In the genomic region with DNA sequence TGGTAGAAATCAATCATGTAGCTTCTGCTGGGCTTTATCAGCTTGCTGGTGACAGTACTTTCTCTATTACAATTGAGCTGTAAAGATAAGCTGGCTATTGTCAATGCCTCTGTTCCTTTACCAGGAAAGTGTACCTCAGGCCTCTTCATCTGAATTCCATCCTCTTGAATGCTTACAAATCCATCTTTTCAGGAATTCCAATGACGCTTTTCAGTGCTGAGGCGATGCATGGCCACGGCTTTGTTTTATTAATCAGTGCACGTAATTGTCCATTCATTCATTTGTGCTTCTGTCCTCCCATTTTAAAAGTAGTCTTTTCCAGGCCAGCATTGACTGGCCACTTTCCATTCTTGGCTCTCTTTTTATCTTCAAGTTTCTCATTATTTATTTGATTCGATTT, we compare ENCODE assay signal across 15 cellular contexts.
DNase-seq lines count a peak whose midpoint lies in the region; ATAC-seq and TF ChIP-seq lines count a peak whose summit lies in the region.
"Had no signal": no experiment of that assay in that cellular context is flagged by ENCODE, and none has a peak within 500 bp of the region (broad histone marks: within the 10 kb centered on the region; RNA-seq: fewer than 3 reads in every experiment).

No MANE protein-coding gene starts in this region.

- H3K4me3 ChIP-seq in GM23338 = no peak overlapping the region
- H3K4me3 ChIP-seq in PC-3 (ENCODE audit: low read length) = no peak overlapping the region
- H3K4me3 ChIP-seq in fibroblast of lung (replicated peaks in 1 of 4; ENCODE audit: control extremely low read depth in 1 of 4, insufficient read depth in 1 of 4, low read depth in 3 of 4, low read length in 4 of 4) = no peak overlapping the region
- no peak overlapping the region for H3K4me3 ChIP-seq in trophoblast cell (ENCODE audit: low read depth, low read length)
- H3K4me3 ChIP-seq in MM.1S (ENCODE audit: low read length) = no peak overlapping the region
- H3K4me3 ChIP-seq in vagina = no peak overlapping the region

- DNase-seq in GM23338 (ENCODE audit: low spot score) (peak; percentile 25), PC-3 (no peak), fibroblast of lung (ENCODE audit: low read depth in 2 of 2) (peak in 1 of 2 donors; percentile 84), trophoblast cell (peak; percentile 14 to 60), MM.1S (no peak), vagina (ENCODE audit: extremely low spot score in 2 of 2) (no peak), MV-4-11 (lab: John Stamatoyannopoulos, UW) (no peak), retina (no peak)
- DNase-seq: CD4-positive, CD25-positive, alpha-beta regulatory T cell; H7; NCI-H1417 treated with DMSO at 0.1 percent for 48 hours; NCI-H2081; NCI-H2227 treated with DMSO at 0.1 percent for 48 hours; NCI-H524; SIG-M5 had no signal

- H3K4ac ChIP-seq in trophoblast cell (ENCODE audit: low read depth, low read length) = no peak overlapping the region

- H3K9me3 ChIP-seq in PC-3 (ENCODE audit: low read length) (no peaks in the 10 kb centered on the region), fibroblast of lung (ENCODE audit: control insufficient read depth, insufficient read depth, low read depth, low read length) (no peaks in the 10 kb centered on the region), trophoblast cell (ENCODE audit: insufficient read depth, low read depth, low read length) (no peaks in the 10 kb centered on the region), MM.1S (replicated peaks; ENCODE audit: insufficient read depth, low read length) (no peaks in the 10 kb centered on the region), vagina (no peaks in the 10 kb centered on the region)

- H3K4me2 ChIP-seq in GM23338 = no peak overlapping the region
- peak overlapping the region; percentile 49 for H3K4me2 ChIP-seq in PC-3 (ENCODE audit: low read length)
- H3K4me2 ChIP-seq in fibroblast of lung (ENCODE audit: extremely low read depth, insufficient read depth, low read length) = peak overlapping the region; percentile 68
- H3K4me2 ChIP-seq in trophoblast cell (ENCODE audit: low read length) = no peak overlapping the region
- H3K4me2 ChIP-seq in MM.1S (ENCODE audit: low read depth, low read length) = no peak overlapping the region

- no peak overlapping the region for H2AK5ac ChIP-seq in trophoblast cell (ENCODE audit: low read length)

- H4K91ac ChIP-seq in trophoblast cell (ENCODE audit: low read depth, low read length) = no peak overlapping the region

- H3K18ac ChIP-seq in trophoblast cell (ENCODE audit: low read length) = no peak overlapping the region

- no peak for TF ChIP-seq POLR2A in vagina (IDR thresholded peaks at IDR 0.05)

- peaks cover 5% of the 10 kb centered on the region; the same call in 2 of the 3 replicates for H3K4me1 Mint-ChIP-seq in GM23338
- H3K4me1 Mint-ChIP-seq: CD4-positive, CD25-positive, alpha-beta regulatory T cell had no signal

- H2AFZ ChIP-seq in GM23338 (no peak overlapping the region), PC-3 (ENCODE audit: low read length) (no peak overlapping the region), fibroblast of lung (ENCODE audit: low read length) (no peak overlapping the region), trophoblast cell (ENCODE audit: insufficient read depth, low read length, poor library complexity) (no peak overlapping the region), MM.1S (ENCODE audit: low read length) (no peak overlapping the region)

- H3K4me3 Mint-ChIP-seq in GM23338 = no peak overlapping the region
- H3K4me3 Mint-ChIP-seq: CD4-positive, CD25-positive, alpha-beta regulatory T cell had no signal

- CTCF ChIA-PET in PC-3 (lab: Charles Lee) = no interaction called here

- H3K9me3 Mint-ChIP-seq in GM23338 = no peaks in the 10 kb centered on the region

- H3K23ac ChIP-seq in trophoblast cell (ENCODE audit: low read length) = no peak overlapping the region

- H2BK12ac ChIP-seq in trophoblast cell (ENCODE audit: low read length) = no peak overlapping the region

- H3K79me1 ChIP-seq in trophoblast cell (ENCODE audit: low read length) = no peaks in the 10 kb centered on the region

- no TSS peak for BruUV-seq in PC-3 (replicated peaks; lab: Mats Ljungman, UMichigan)

- no peaks in the 10 kb centered on the region for H3K9me2 ChIP-seq in GM23338 (ENCODE audit: insufficient read depth)
- no peaks in the 10 kb centered on the region for H3K9me2 ChIP-seq in PC-3 (replicated peaks; ENCODE audit: low read length)
- H3K9me2 ChIP-seq in MM.1S (replicated peaks; ENCODE audit: insufficient read depth, low read length) = no peaks in the 10 kb centered on the region

- H3K79me2 ChIP-seq in GM23338 (replicated peaks; ENCODE audit: insufficient read depth) (no peaks in the 10 kb centered on the region), PC-3 (ENCODE audit: low read length) (no peaks in the 10 kb centered on the region), fibroblast of lung (ENCODE audit: control insufficient read depth, insufficient read depth, low read length) (no peaks in the 10 kb centered on the region), trophoblast cell (ENCODE audit: control insufficient read depth, insufficient read depth, low read length, poor library complexity) (no peaks in the 10 kb centered on the region), MM.1S (ENCODE audit: low read length) (no peaks in the 10 kb centered on the region)

- POLR2A ChIA-PET in PC-3 (lab: Charles Lee; ENCODE audit: unreplicated experiment) = no interaction called here

- H3K9ac ChIP-seq in PC-3 (ENCODE audit: low read length) = no peak overlapping the region
- H3K9ac ChIP-seq in fibroblast of lung (ENCODE audit: insufficient read depth, low read length) = no peak overlapping the region
- H3K9ac ChIP-seq in trophoblast cell (ENCODE audit: low read length) = no peak overlapping the region
- no peak overlapping the region for H3K9ac ChIP-seq in MM.1S (ENCODE audit: low read length)

- H3K36me3 ChIP-seq in GM23338 (ENCODE audit: insufficient read depth) (no peaks in the 10 kb centered on the region), PC-3 (ENCODE audit: low read depth, low read length) (no peaks in the 10 kb centered on the region), fibroblast of lung (ENCODE audit: control insufficient read depth, insufficient read depth, low read length) (no peaks in the 10 kb centered on the region), trophoblast cell (ENCODE audit: control insufficient read depth in 1 of 2, insufficient read depth in 2 of 2, low read length in 2 of 2) (no peaks in the 10 kb centered on the region), MM.1S (replicated peaks; ENCODE audit: insufficient read depth, low read length) (no peaks in the 10 kb centered on the region), vagina (no peaks in the 10 kb centered on the region)

- WGBS in trophoblast cell (ENCODE audit: extremely low coverage, insufficient coverage, insufficient read length) = no CpG with 5 or more reads among the region's 5 CpGs

- TF ChIP-seq CTCF in GM23338 (conservative IDR thresholded peaks at IDR 0.05; ENCODE audit: low read depth in 2 of 2) (no peak), PC-3 (conservative IDR thresholded peaks at IDR 0.05; ENCODE audit: low read depth, low read length) (no peak), fibroblast of lung (conservative IDR thresholded peaks at IDR 0.05 in 1 of 2, IDR thresholded peaks at IDR 0.05 in 1 of 2; ENCODE audit: low read depth in 1 of 2, low read length in 2 of 2) (no peak), MM.1S (IDR thresholded peaks at IDR 0.05; ENCODE audit: low read length) (no peak), vagina (IDR thresholded peaks at IDR 0.05) (no peak)

- no peak for ATAC-seq in GM23338
- no peak for ATAC-seq in PC-3

- H4K20me1 ChIP-seq in GM23338 (replicated peaks; ENCODE audit: insufficient read depth) (no peaks in the 10 kb centered on the region), PC-3 (ENCODE audit: low read length) (no peaks in the 10 kb centered on the region), fibroblast of lung (ENCODE audit: control insufficient read depth, extremely low read depth, insufficient read depth, low read length) (no peaks in the 10 kb centered on the region), MM.1S (ENCODE audit: insufficient read depth, low read length) (no peaks in the 10 kb centered on the region)

- no peak overlapping the region for H2BK5ac ChIP-seq in trophoblast cell (ENCODE audit: low read depth, low read length, poor library complexity)

- H4K8ac ChIP-seq in trophoblast cell (ENCODE audit: low read depth, low read length) = no peak overlapping the region

- no peak overlapping the region for H4K12ac ChIP-seq in trophoblast cell (ENCODE audit: low read depth, low read length)

- no peak overlapping the region for H3K14ac ChIP-seq in trophoblast cell (ENCODE audit: low read length)

- no peaks in the 10 kb centered on the region for H3K27me3 ChIP-seq in GM23338 (ENCODE audit: insufficient read depth)
- no peaks in the 10 kb centered on the region for H3K27me3 ChIP-seq in PC-3 (ENCODE audit: low read length)
- H3K27me3 ChIP-seq in fibroblast of lung (ENCODE audit: control insufficient read depth, insufficient read depth, low read length) = no peaks in the 10 kb centered on the region
- H3K27me3 ChIP-seq in trophoblast cell (ENCODE audit: insufficient read depth, low read length) = no peaks in the 10 kb centered on the region
- no peaks in the 10 kb centered on the region for H3K27me3 ChIP-seq in MM.1S (replicated peaks; ENCODE audit: insufficient read depth, low read length)
- H3K27me3 ChIP-seq in vagina = no peaks in the 10 kb centered on the region

- H3K27ac ChIP-seq in GM23338 (ENCODE audit: low read depth) = no peak overlapping the region
- peak overlapping the region; percentile 55; the same call in 1 of the 2 replicates for H3K27ac ChIP-seq in PC-3 (ENCODE audit: low read length)
- H3K27ac ChIP-seq in fibroblast of lung (ENCODE audit: insufficient read depth, low read length) = no peak overlapping the region
- H3K27ac ChIP-seq in trophoblast cell (ENCODE audit: low read depth, low read length) = peak overlapping the region; percentile 40
- no peak overlapping the region for H3K27ac ChIP-seq in MM.1S (ENCODE audit: low read length)
- H3K27ac ChIP-seq in vagina = no peak overlapping the region

- H2BK120ac ChIP-seq in trophoblast cell (ENCODE audit: insufficient read depth, low read length, poor library complexity) = no peak overlapping the region

- intact Hi-C loops in PC-3 (cut with micrococcal nuclease) = no loop called here
- intact Hi-C loops in vagina (cut with DNase I) = no loop called here

- H3F3A ChIP-seq in GM23338 (replicated peaks; ENCODE audit: low read depth) (no peaks in the 10 kb centered on the region), PC-3 (ENCODE audit: low read length, unreplicated experiment) (no peaks in the 10 kb centered on the region), MM.1S (ENCODE audit: insufficient read depth, low read length) (no peaks in the 10 kb centered on the region)

- H3K36me3 Mint-ChIP-seq in GM23338 (ENCODE audit: low read depth) = no peaks in the 10 kb centered on the region
- H3K36me3 Mint-ChIP-seq: CD4-positive, CD25-positive, alpha-beta regulatory T cell had no signal

- H3K27me3 Mint-ChIP-seq in GM23338 (ENCODE audit: insufficient read depth, low read depth, poor library complexity) = no peaks in the 10 kb centered on the region
- H3K27me3 Mint-ChIP-seq: CD4-positive, CD25-positive, alpha-beta regulatory T cell had no signal

- no peaks in the 10 kb centered on the region for H3K4me1 ChIP-seq in GM23338 (ENCODE audit: insufficient read depth)
- peaks cover 44% of the 10 kb centered on the region for H3K4me1 ChIP-seq in PC-3 (ENCODE audit: insufficient read depth, low read length)
- peaks cover 16% of the 10 kb centered on the region for H3K4me1 ChIP-seq in fibroblast of lung (ENCODE audit: control insufficient read depth, extremely low read depth, insufficient read depth, low read length)
- H3K4me1 ChIP-seq in trophoblast cell (ENCODE audit: control insufficient read depth in 1 of 2, insufficient read depth in 2 of 2, low read length in 2 of 2) = peaks cover 0 to 2% of the 10 kb centered on the region in 2 experiments
- peaks cover 11% of the 10 kb centered on the region for H3K4me1 ChIP-seq in MM.1S (ENCODE audit: low read length)
- no peaks in the 10 kb centered on the region for H3K4me1 ChIP-seq in vagina

- no peak overlapping the region for H3K27ac Mint-ChIP-seq in GM23338
- H3K27ac Mint-ChIP-seq: CD4-positive, CD25-positive, alpha-beta regulatory T cell had no signal

Comparison
In these comparisons a context has a peak if more than half of its experiments do, and no peak if none do; other contexts are left out.
1. DNase-seq: peak in GM23338 (single experiment) and trophoblast cell (2 of 2); none in PC-3 (single experiment), MM.1S (single experiment), vagina (0 of 2), MV-4-11 (single experiment) and retina (single experiment).
2. H3K27ac ChIP-seq: peak in PC-3 (single experiment) and trophoblast cell (single experiment); none in GM23338 (single experiment), fibroblast of lung (single experiment), MM.1S (single experiment) and vagina (single experiment).
3. H3K4me2 ChIP-seq: peak in PC-3 (single experiment) and fibroblast of lung (single experiment); none in GM23338 (single experiment), trophoblast cell (single experiment) and MM.1S (single experiment).